ENCODE assay signal across 23 cellular contexts in the genomic region with DNA sequence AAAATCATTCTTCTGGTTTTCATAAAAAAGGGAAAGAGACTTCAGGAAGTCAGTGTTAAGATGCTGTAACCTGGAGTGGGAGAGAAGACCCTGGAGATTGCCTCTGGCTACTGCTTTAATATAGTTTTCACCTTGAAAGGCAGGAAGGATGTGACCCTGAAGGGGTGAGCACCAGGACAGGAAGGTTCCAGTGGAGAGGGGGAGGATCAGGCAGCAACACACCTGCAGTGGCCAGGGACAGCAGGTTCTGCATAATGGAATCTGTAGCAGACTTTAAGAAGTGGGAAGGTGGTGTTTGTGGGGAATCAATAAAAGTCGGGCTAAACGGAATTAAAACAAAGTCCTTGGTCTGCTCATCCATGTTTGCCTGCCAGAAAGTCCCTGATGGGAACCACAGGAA.
"Had no signal": no experiment of that assay in that cellular context is flagged by ENCODE, and none has a peak within 500 bp of the region (broad histone marks: within the 10 kb centered on the region; RNA-seq: fewer than 3 reads in every experiment).

No MANE protein-coding gene starts in this region.

- H3K27ac ChIP-seq: SJSA1, SK-N-MC had no signal

- ATAC-seq: HepG2 had no signal

- H3K4me3 ChIP-seq: MG63, SJSA1, SK-N-MC had no signal

- DNase-seq: IMR-90, Karpas-422, KG1, MG63, NCI-H1092, NCI-H1105 treated with DMSO at 0.1 percent for 48 hours, NCI-H1417 treated with DMSO at 0.1 percent for 48 hours, NCI-H146, NCI-H1694 treated with DMSO at 0.1 percent for 48 hours, NCI-H1930, NCI-H2081, NCI-H2107, NCI-H2227 treated with DMSO at 0.1 percent for 48 hours, NCI-H524, NCI-H526 treated with DMSO at 0.1 percent for 48 hours, NCI-H748 treated with DMSO at 0.1 percent for 48 hours, Right ventricle myocardium superior, RPMI8226, SIG-M5 had no signal

- FAIRE-seq: HepG2, RCC 7860 had no signal

- H3K36me3 ChIP-seq: SJSA1 had no signal

- H3K27me3 ChIP-seq: MG63, SJSA1 had no signal

- H3K4me1 ChIP-seq: SJSA1 had no signal

- H3K9me3 ChIP-seq: MG63, SJSA1 had no signal
